In genomic region chr4:2366252-2367192, GRCh38 we compare ENCODE assay signal across 15 cellular contexts. TPM values are rescaled to one million over a fixed set of nuclear protein-coding genes. Genes with fewer than 3 reads are reported as not detected.
DNase-seq lines count a peak whose midpoint lies in the region; ATAC-seq and TF ChIP-seq lines count a peak whose summit lies in the region.
"Had no signal": no experiment of that assay in that cellular context is flagged by ENCODE, and none has a peak within 500 bp of the region (broad histone marks: within the 10 kb centered on the region; RNA-seq: fewer than 3 reads in every experiment).

No MANE protein-coding gene starts in this region.

- H2AK5ac ChIP-seq in neuronal stem cell (ENCODE audit: low read depth, low read length) = peak overlapping the region; percentile 83

- H3K79me1 ChIP-seq in neuronal stem cell (ENCODE audit: low read depth, low read length) = no peaks in the 10 kb centered on the region

- no peak overlapping the region for H3K4me3 ChIP-seq in neuronal stem cell (ENCODE audit: low read length in 2 of 2)
- no peak overlapping the region for H3K4me3 ChIP-seq in MG63
- H3K4me3 ChIP-seq: right lobe of liver had no signal

- H3K14ac ChIP-seq in neuronal stem cell (ENCODE audit: low read length) = no peak overlapping the region

- no peak overlapping the region for H3K9ac ChIP-seq in neuronal stem cell (ENCODE audit: low read depth, low read length, poor library complexity)

- peak; percentile 27 for DNase-seq in D341Med (ENCODE audit: low spot score)
- peak; percentile 61 to 89 for DNase-seq in NCI-H2081 (lab: John Stamatoyannopoulos, UW)
- peak; percentile 57 for DNase-seq in chondrocyte (ENCODE audit: low spot score)
- DNase-seq in neuronal stem cell (ENCODE audit: low spot score) = no peak
- DNase-seq in T1000 (lab: John Stamatoyannopoulos, UW) = no peak
- DNase-seq in MG63 = no peak
- no peak for DNase-seq in dermis blood vessel endothelial cell
- DNase-seq: activated T-cell treated with anti-CD3 and anti-CD28 coated beads for 4 hours; amniotic stem cell; GOT3; NCI-H446 treated with DMSO at 0.1 percent for 48 hours; stimulated activated naive CD4-positive, alpha-beta T cell had no signal

- no peak overlapping the region for H2BK120ac ChIP-seq in neuronal stem cell (ENCODE audit: low read depth, low read length)

- no peak overlapping the region for H2BK12ac ChIP-seq in neuronal stem cell (ENCODE audit: low read length)

- H3K9me3 ChIP-seq in neuronal stem cell (replicated peaks in 1 of 2; ENCODE audit: control insufficient read depth in 2 of 2, insufficient read depth in 1 of 2, low read depth in 1 of 2, low read length in 2 of 2) (peaks cover 2 to 3% of the 10 kb centered on the region in 2 donors), MG63 (no peaks in the 10 kb centered on the region)
- H3K9me3 ChIP-seq: right lobe of liver had no signal

- H3K9me3 Mint-ChIP-seq in chondrocyte (ENCODE audit: low read depth) = peaks cover 7% of the 10 kb centered on the region

- H3K36me3 Mint-ChIP-seq in chondrocyte (ENCODE audit: low read depth) = peaks cover 1% of the 10 kb centered on the region

- no peak for ATAC-seq in GM19455 (IDR thresholded peaks at IDR 0.05; ENCODE audit: unreplicated experiment)
- ATAC-seq: right lobe of liver had no signal

- H4K91ac ChIP-seq in neuronal stem cell (ENCODE audit: low read depth, low read length, poor library complexity) = no peak overlapping the region

- no peak overlapping the region for H3K27ac Mint-ChIP-seq in chondrocyte (ENCODE audit: unreplicated experiment)

- no peak overlapping the region for H3K4ac ChIP-seq in neuronal stem cell (ENCODE audit: low read length)

- H3K4me1 ChIP-seq in neuronal stem cell (ENCODE audit: control insufficient read depth in 2 of 2, insufficient read depth in 1 of 2, low read depth in 1 of 2, low read length in 2 of 2) = no peaks in the 10 kb centered on the region

- H3K23ac ChIP-seq in neuronal stem cell (ENCODE audit: low read depth, low read length, poor library complexity) = no peak overlapping the region

- TF ChIP-seq CTCF in chondrocyte (IDR thresholded peaks at IDR 0.05) = no peak

- H3K27me3 Mint-ChIP-seq in chondrocyte (ENCODE audit: low read depth) = peaks cover 17% of the 10 kb centered on the region

- H3K4me1 Mint-ChIP-seq in chondrocyte (ENCODE audit: low read depth) = no peaks in the 10 kb centered on the region

- no peak overlapping the region for H3K18ac ChIP-seq in neuronal stem cell (ENCODE audit: low read length)

- no CpG with 5 or more reads among the region's 20 CpGs for WGBS in neuronal stem cell (ENCODE audit: extremely low coverage in 2 of 2, insufficient read length in 2 of 2, insufficient replicate concordance in 1 of 2), 2 donors

- no peak overlapping the region for H3K4me2 ChIP-seq in neuronal stem cell (ENCODE audit: insufficient read depth, low read length, poor library complexity, severe bottlenecking)

- H2BK15ac ChIP-seq in neuronal stem cell (ENCODE audit: low read length) = no peak overlapping the region

- H3K27ac ChIP-seq in neuronal stem cell (replicated peaks; ENCODE audit: low read length) = no peak overlapping the region
- H3K27ac ChIP-seq: right lobe of liver had no signal

- H3K4me3 Mint-ChIP-seq in chondrocyte (ENCODE audit: unreplicated experiment) = no peak overlapping the region

- H2BK5ac ChIP-seq in neuronal stem cell (ENCODE audit: low read length) = no peak overlapping the region

- H3K27me3 ChIP-seq in neuronal stem cell (ENCODE audit: control insufficient read depth in 3 of 3, insufficient read depth in 3 of 3, low read depth in 1 of 3, low read length in 3 of 3) = peaks cover 0 to 22% (median 0%) of the 10 kb centered on the region in 3 experiments
- H3K27me3 ChIP-seq in MG63 = no peaks in the 10 kb centered on the region
- H3K27me3 ChIP-seq: right lobe of liver had no signal

- no peak overlapping the region for H4K8ac ChIP-seq in neuronal stem cell (ENCODE audit: low read depth, low read length)

- no peaks in the 10 kb centered on the region for H3K36me3 ChIP-seq in neuronal stem cell (replicated peaks in 1 of 2; ENCODE audit: control insufficient read depth in 2 of 2, insufficient read depth in 2 of 2, low read length in 2 of 2)
- H3K36me3 ChIP-seq in MG63 = no peaks in the 10 kb centered on the region
- H3K36me3 ChIP-seq: right lobe of liver had no signal

- no peak overlapping the region for H2AFZ ChIP-seq in neuronal stem cell (ENCODE audit: low read length)

RNA-seq across cellular contexts. Expression of gene ZFYVE28, which starts 51.9 kb away (rescaled TPM):
- total RNA-seq in chondrocyte (1.3 to 3.3 TPM (median 2.8 TPM) in 3 replicates), dermis blood vessel endothelial cell (7.5 and 8.6 TPM in 2 replicates)
- polyA plus RNA-seq in neuronal stem cell (2013, experiment 1 of 2) = 0.15 TPM
- polyA plus RNA-seq in neuronal stem cell (2013, experiment 2 of 2) = 0.12 TPM
- 1.5 and 3.1 TPM in 2 replicates for total RNA-seq in MG63 (2014; rRNA removed; shearing (Covaris generic); ENCODE audit: low replicate concordance)

RNA-seq across cellular contexts. Expression of gene CFAP99, which starts 52.2 kb away (rescaled TPM):
- total RNA-seq in chondrocyte (not detected in 3 replicates), dermis blood vessel endothelial cell (0.17 TPM in 1 of 2 replicates, not detected in the other)
- polyA plus RNA-seq in neuronal stem cell (2013, experiment 1 of 2) = not detected
- polyA plus RNA-seq in neuronal stem cell (2013, experiment 2 of 2) = not detected
- not detected in 2 replicates for total RNA-seq in MG63 (2014; rRNA removed; shearing (Covaris generic); ENCODE audit: low replicate concordance)
- total RNA-seq: glomerular endothelial cell had no signal

Comparison
In these comparisons a context has a peak if more than half of its experiments do, and no peak if none do; other contexts are left out.
1. DNase-seq: peak in D341Med (single experiment), NCI-H2081 (2 of 2) and chondrocyte (single experiment); none in neuronal stem cell (single experiment), T1000 (single experiment), MG63 (single experiment) and dermis blood vessel endothelial cell (single experiment).